Comparison of ENCODE assay signal across 21 cellular contexts in the genomic region with DNA sequence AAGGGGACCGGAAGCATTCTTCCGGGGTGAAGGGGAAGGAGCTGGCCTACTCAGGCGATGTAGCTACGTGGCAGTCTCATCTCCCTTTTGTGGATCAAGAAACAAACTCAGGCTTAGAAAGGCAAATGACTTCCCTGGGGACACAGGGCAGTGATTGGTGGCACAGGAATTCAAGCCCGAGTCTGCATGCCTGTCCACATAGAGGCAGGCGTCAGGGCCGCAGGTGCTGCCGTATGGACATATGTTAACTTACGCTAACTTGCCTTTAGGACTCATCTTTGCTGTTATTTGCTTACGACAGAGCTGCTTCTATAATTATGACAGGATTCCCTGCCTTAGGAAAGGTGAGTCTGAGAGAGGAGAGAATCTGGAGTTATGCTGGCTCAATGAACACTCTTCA. TPM values are rescaled to one million over a fixed set of nuclear protein-coding genes. Genes with fewer than 3 reads are reported as not detected.
DNase-seq lines count a peak whose midpoint lies in the region; ATAC-seq, FAIRE-seq and TF ChIP-seq lines count a peak whose summit lies in the region.
"Had no signal": no experiment of that assay in that cellular context is flagged by ENCODE, and none has a peak within 500 bp of the region (broad histone marks: within the 10 kb centered on the region; RNA-seq: fewer than 3 reads in every experiment).

No MANE protein-coding gene starts in this region.

- peaks cover 11 to 35% (median 29%) of the 10 kb centered on the region in 4 donors for H3K4me1 ChIP-seq in upper lobe of left lung

- H3K27ac ChIP-seq in upper lobe of left lung = peak overlapping the region in 3 of 4 donors; percentile 40 to 71 (median 43)
- H3K27ac ChIP-seq: pancreas had no signal

- WGBS in upper lobe of left lung, 2 donors = 84 to 96% methylated on average over 10 of the region's 10 CpGs

- TF ChIP-seq POLR2A in upper lobe of left lung (IDR thresholded peaks at IDR 0.05) = no peak

- no peak for FAIRE-seq in HTR-8/SVneo (lab: Jason Lieb, UNC)
- FAIRE-seq: keratinocyte, pancreas had no signal

- H3K36me3 ChIP-seq in upper lobe of left lung = no peaks in the 10 kb centered on the region
- H3K36me3 ChIP-seq: pancreas, Peyer's patch, spleen had no signal

- no peak overlapping the region for H3K4me3 ChIP-seq in upper lobe of left lung
- H3K4me3 ChIP-seq: mucosa of descending colon, pancreas, Peyer's patch, spleen had no signal

- H3K9me3 ChIP-seq in upper lobe of left lung = no peaks in the 10 kb centered on the region
- H3K9me3 ChIP-seq: mucosa of descending colon, pancreas, Peyer's patch, spleen had no signal

- DNase-seq in activated T-cell treated with anti-CD3 and anti-CD28 coated beads, Interleukin-2, amount 50 U/mL, for 72 hours = no peak
- DNase-seq in activated T-cell treated with anti-CD3 and anti-CD28 coated beads, Interleukin-2, amount 50 U/mL, for 4 hours = no peak
- DNase-seq in chondrocyte (ENCODE audit: low spot score) (no peak), upper lobe of left lung (no peak), HTR-8/SVneo (ENCODE audit: insufficient read length, low spot score) (no peak), 8988T (no peak), medulla oblongata (ENCODE audit: extremely low spot score) (no peak)
- DNase-seq: ACHN; CD8-positive, alpha-beta T cell; dermis blood vessel endothelial cell; EL; glutamatergic neuron; KBM-7; mucosa of descending colon; NCI-H1048; NCI-H774; pancreas; Peyer's patch; spleen had no signal

- no peaks in the 10 kb centered on the region for H3K9me3 Mint-ChIP-seq in activated T-cell treated with anti-CD3 and anti-CD28 coated beads, Interleukin-2, amount 50 U/mL, for 72 hours
- no peaks in the 10 kb centered on the region for H3K9me3 Mint-ChIP-seq in activated T-cell treated with anti-CD3 and anti-CD28 coated beads, Interleukin-2, amount 50 U/mL, for 4 hours
- H3K9me3 Mint-ChIP-seq in chondrocyte (ENCODE audit: low read depth) = no peaks in the 10 kb centered on the region
- no peaks in the 10 kb centered on the region for H3K9me3 Mint-ChIP-seq in nephron
- H3K9me3 Mint-ChIP-seq: CD8-positive, alpha-beta T cell had no signal

- H3K27ac Mint-ChIP-seq in activated T-cell treated with anti-CD3 and anti-CD28 coated beads, Interleukin-2, amount 50 U/mL, for 72 hours = peak overlapping the region; percentile 30
- H3K27ac Mint-ChIP-seq in chondrocyte (ENCODE audit: unreplicated experiment) = peak overlapping the region; percentile 92
- peak overlapping the region; percentile 48 to 94 (median 83) for H3K27ac Mint-ChIP-seq in nephron

- TF ChIP-seq CTCF in chondrocyte (IDR thresholded peaks at IDR 0.05) = no peak
- TF ChIP-seq CTCF in nephron (IDR thresholded peaks at IDR 0.05; ENCODE audit: unreplicated experiment in 3 of 3) = no peak
- TF ChIP-seq CTCF in upper lobe of left lung (IDR thresholded peaks at IDR 0.05) = no peak

- ATAC-seq in activated T-cell treated with anti-CD3 and anti-CD28 coated beads, Interleukin-2, amount 50 U/mL, for 72 hours (replicated peaks in 1 of 2) = no peak
- ATAC-seq in activated T-cell treated with anti-CD3 and anti-CD28 coated beads, Interleukin-2, amount 50 U/mL, for 4 hours = no peak
- no peak for ATAC-seq in upper lobe of left lung (ENCODE audit: low FRiP score in 2 of 2)
- ATAC-seq: CD8-positive, alpha-beta T cell; mucosa of descending colon had no signal

- no peaks in the 10 kb centered on the region for H3K27me3 ChIP-seq in upper lobe of left lung
- H3K27me3 ChIP-seq: pancreas, Peyer's patch, spleen had no signal

- no peak overlapping the region for H3K4me3 Mint-ChIP-seq in activated T-cell treated with anti-CD3 and anti-CD28 coated beads, Interleukin-2, amount 50 U/mL, for 72 hours
- no peak overlapping the region for H3K4me3 Mint-ChIP-seq in activated T-cell treated with anti-CD3 and anti-CD28 coated beads, Interleukin-2, amount 50 U/mL, for 4 hours
- H3K4me3 Mint-ChIP-seq in chondrocyte (ENCODE audit: unreplicated experiment) (no peak overlapping the region), nephron (no peak overlapping the region)

- peaks cover 54% of the 10 kb centered on the region for H3K4me1 Mint-ChIP-seq in activated T-cell treated with anti-CD3 and anti-CD28 coated beads, Interleukin-2, amount 50 U/mL, for 72 hours (ENCODE audit: low read depth)
- peaks cover 37% of the 10 kb centered on the region for H3K4me1 Mint-ChIP-seq in activated T-cell treated with anti-CD3 and anti-CD28 coated beads, Interleukin-2, amount 50 U/mL, for 4 hours (ENCODE audit: low read depth)
- H3K4me1 Mint-ChIP-seq in chondrocyte (ENCODE audit: low read depth) = peaks cover 76% of the 10 kb centered on the region
- H3K4me1 Mint-ChIP-seq in nephron = peaks cover 71% of the 10 kb centered on the region

- no peaks in the 10 kb centered on the region for H3K36me3 Mint-ChIP-seq in activated T-cell treated with anti-CD3 and anti-CD28 coated beads, Interleukin-2, amount 50 U/mL, for 72 hours (ENCODE audit: insufficient read depth in 2 of 2)
- no peaks in the 10 kb centered on the region for H3K36me3 Mint-ChIP-seq in activated T-cell treated with anti-CD3 and anti-CD28 coated beads, Interleukin-2, amount 50 U/mL, for 4 hours (ENCODE audit: insufficient read depth)
- H3K36me3 Mint-ChIP-seq in chondrocyte (ENCODE audit: low read depth) (no peaks in the 10 kb centered on the region), nephron (ENCODE audit: low read depth) (no peaks in the 10 kb centered on the region)
- H3K36me3 Mint-ChIP-seq: CD8-positive, alpha-beta T cell had no signal

- TF ChIP-seq EP300 in upper lobe of left lung (IDR thresholded peaks at IDR 0.05) = no peak

- no peaks in the 10 kb centered on the region for H3K27me3 Mint-ChIP-seq in activated T-cell treated with anti-CD3 and anti-CD28 coated beads, Interleukin-2, amount 50 U/mL, for 72 hours (ENCODE audit: low read depth)
- H3K27me3 Mint-ChIP-seq in activated T-cell treated with anti-CD3 and anti-CD28 coated beads, Interleukin-2, amount 50 U/mL, for 4 hours (ENCODE audit: low read depth) = no peaks in the 10 kb centered on the region
- H3K27me3 Mint-ChIP-seq in chondrocyte (ENCODE audit: low read depth) (no peaks in the 10 kb centered on the region), nephron (ENCODE audit: low read depth) (no peaks in the 10 kb centered on the region)

RNA-seq across cellular contexts. Expression of a gene that starts 42.3 kb away (rescaled TPM):
- 100 to 1,000 TPM; 184 to 240 TPM for total RNA-seq in activated T-cell treated with anti-CD3 and anti-CD28 coated beads, Interleukin-2, amount 50 U/mL, for 72 hours
- 100 to 1,000 TPM; 188 to 247 (median 209) TPM for total RNA-seq in activated T-cell treated with anti-CD3 and anti-CD28 coated beads, Interleukin-2, amount 50 U/mL, for 4 hours
- total RNA-seq in chondrocyte (201 to 355 TPM (median 330 TPM) in 3 replicates), upper lobe of left lung (100 to 1,000 TPM; 164 to 439 (median 249) TPM)

Comparison
In these comparisons a context has a peak if more than half of its experiments do, and no peak if none do; other contexts are left out.
1. H3K27ac Mint-ChIP-seq: peak in every context shown above with its lines; median percentile 92 in chondrocyte; 83 in nephron; 30 in activated T-cell treated with anti-CD3 and anti-CD28 coated beads, Interleukin-2, amount 50 U/mL, for 72 hours.